Comparison of ENCODE assay signal across 28 cellular contexts in genomic region chr2:163119964-163120363, GRCh38.
"Had no signal": no experiment of that assay in that cellular context is flagged by ENCODE, and none has a peak within 500 bp of the region (broad histone marks: within the 10 kb centered on the region; RNA-seq: fewer than 3 reads in every experiment).

No MANE protein-coding gene starts in this region.

- ATAC-seq: activated CD8-positive, alpha-beta T cell treated with anti-CD3 and anti-CD28 coated beads, Interleukin-2, amount 10 ng/mL, durations not matched to agents 7 days and 5 days; PC-3; T-helper 17 cell; WTC11 had no signal

- H3K27ac Mint-ChIP-seq: activated CD8-positive, alpha-beta T cell treated with anti-CD3 and anti-CD28 coated beads, Interleukin-2, amount 10 ng/mL, durations not matched to agents 7 days and 5 days; activated naive CD8-positive, alpha-beta T cell; activated T-helper 1 cell treated with anti-CD3 and anti-CD28 coated beads, Interleukin-12 subunit alpha, Interleukin-12 subunit beta, Interleukin-2, Interleukin-4 antibody, amounts not matched to agents 30 ng/mL and 10 ng/mL and 1 ng/mL, durations not matched to agents 14 hours and 24 hours and 36 hours; T-helper 17 cell; WTC11 had no signal

- H3K9ac ChIP-seq: KMS-11 had no signal

- H3K27me3 Mint-ChIP-seq: activated naive CD8-positive, alpha-beta T cell; central memory CD8-positive, alpha-beta T cell; T-helper 17 cell had no signal

- H3K27ac ChIP-seq: KMS-11 had no signal

- H3K4me2 ChIP-seq: KMS-11 had no signal

- H3K4me1 Mint-ChIP-seq: central memory CD8-positive, alpha-beta T cell; T-helper 17 cell; WTC11 had no signal

- H3K9me3 Mint-ChIP-seq: activated T-helper 1 cell treated with anti-CD3 and anti-CD28 coated beads, Interleukin-12 subunit alpha, Interleukin-12 subunit beta, Interleukin-2, Interleukin-4 antibody, amounts not matched to agents 30 ng/mL and 10 ng/mL and 1 ng/mL, durations not matched to agents 14 hours and 24 hours and 36 hours; WTC11 had no signal

- DNase-seq: activated CD4-positive, alpha-beta T cell treated with anti-CD3 and anti-CD28 coated beads for 48 hours; activated CD4-positive, alpha-beta T cell treated with anti-CD3 and anti-CD28 coated beads, Interleukin-2, amount 50 U/mL, for 4 hours; activated CD4-positive, CD25-positive, alpha-beta regulatory T cell treated with anti-CD3 and anti-CD28 coated beads, Interleukin-2, amount 50 U/mL, for 72 hours; activated CD8-positive, alpha-beta memory T cell treated with anti-CD3 and anti-CD28 coated beads, Interleukin-2, amount 50 U/mL, for 48 hours; activated CD8-positive, alpha-beta T cell treated with anti-CD3 and anti-CD28 coated beads, Interleukin-2, amount 10 ng/mL, durations not matched to agents 7 days and 5 days; activated effector memory CD4-positive, alpha-beta T cell treated with Interleukin-2 at 50 U/mL for 16 hours; activated naive CD4-positive, alpha-beta T cell treated with Interleukin-2 at 50 U/mL for 16 hours; activated T-cell treated with anti-CD3 and anti-CD28 coated beads, Interleukin-2, amount 50 U/mL, for 1 hour; aorta; MV-4-11; NCI-H1092 treated with DMSO at 0.1 percent for 48 hours; NCI-H1417 treated with DMSO at 0.1 percent for 48 hours; NCI-H1694; NCI-H2029; NCI-H2107; NCI-H2171 treated with DMSO at 0.1 percent for 48 hours; NCI-H226; NCI-H510A; NCI-H69; PC-3; SHP77 treated with DMSO at 0.1 percent for 48 hours; T-helper 17 cell; T-helper 9 cell had no signal

- H3K36me3 Mint-ChIP-seq: activated naive CD8-positive, alpha-beta T cell; WTC11 had no signal

- H3K4me3 Mint-ChIP-seq: activated CD8-positive, alpha-beta T cell treated with anti-CD3 and anti-CD28 coated beads, Interleukin-2, amount 10 ng/mL, durations not matched to agents 7 days and 5 days; activated naive CD8-positive, alpha-beta T cell; activated T-helper 1 cell treated with anti-CD3 and anti-CD28 coated beads, Interleukin-12 subunit alpha, Interleukin-12 subunit beta, Interleukin-2, Interleukin-4 antibody, amounts not matched to agents 30 ng/mL and 10 ng/mL and 1 ng/mL, durations not matched to agents 14 hours and 24 hours and 36 hours; central memory CD8-positive, alpha-beta T cell; T-helper 17 cell; WTC11 had no signal
